Comparison of ENCODE assay signal across 17 cellular contexts in the genomic region with DNA sequence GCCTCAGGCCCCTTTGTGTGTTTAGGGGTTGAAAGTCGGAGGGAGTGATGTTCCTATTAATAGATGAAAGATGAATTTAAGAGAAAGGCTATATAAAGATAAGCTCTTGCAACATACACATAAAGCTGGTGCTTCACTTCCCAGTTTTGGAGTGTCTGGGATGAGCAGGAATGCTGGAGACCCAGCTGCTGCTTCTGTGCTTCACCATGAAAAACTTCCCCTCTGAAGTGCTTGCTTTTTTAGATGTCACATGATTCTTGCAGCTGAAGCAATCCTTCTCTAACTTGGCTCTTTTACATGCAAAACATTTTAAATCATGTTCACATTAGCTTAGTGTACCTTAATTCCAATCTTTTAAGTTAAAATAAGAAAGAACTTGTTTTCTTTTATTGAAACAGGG. TPM values are rescaled to one million over a fixed set of nuclear protein-coding genes. Genes with fewer than 3 reads are reported as not detected.
A peak's percentile ranks its signal among the peaks of the same experiment; 100 is the strongest.
DNase-seq lines count a peak whose midpoint lies in the region; ATAC-seq, FAIRE-seq and TF ChIP-seq lines count a peak whose summit lies in the region.
"Had no signal": no experiment of that assay in that cellular context is flagged by ENCODE, and none has a peak within 500 bp of the region (broad histone marks: within the 10 kb centered on the region; RNA-seq: fewer than 3 reads in every experiment).

No MANE protein-coding gene starts in this region.

- H3K9me1 ChIP-seq in endothelial cell of umbilical vein (replicated peaks; ENCODE audit: control insufficient read depth, extremely low read depth, insufficient read depth, low read length): no peaks in the 10 kb centered on the region

- no peak overlapping the region for H3K9ac ChIP-seq in endothelial cell of umbilical vein (replicated peaks; ENCODE audit: extremely low read depth, insufficient read depth, low read length)
- H3K9ac ChIP-seq in MM.1S (ENCODE audit: low read length): no peak overlapping the region
- H3K9ac ChIP-seq: GM23248 had no signal

- CTCF ChIA-PET in endothelial cell of umbilical vein (lab: Charles Lee): interaction anchor here (0.9 to 1.8 kb wide), 3 partner anchors 10 to 96 kb away, joined by 3 to 9 read pairs (median 6); no protein-coding TSS in a partner anchor

- H2AFZ ChIP-seq in endothelial cell of umbilical vein (ENCODE audit: low read depth, low read length): no peak overlapping the region
- H2AFZ ChIP-seq in MM.1S (ENCODE audit: low read length): no peak overlapping the region
- H2AFZ ChIP-seq: GM23248 had no signal

- no peaks in the 10 kb centered on the region for H3K36me3 ChIP-seq in endothelial cell of umbilical vein (ENCODE audit: control insufficient read depth in 2 of 2, extremely low read depth in 1 of 2, insufficient read depth in 2 of 2, low read length in 2 of 2)
- H3K36me3 ChIP-seq in aorta (ENCODE audit: control insufficient read depth in 1 of 2, insufficient read depth in 2 of 2, low read length in 1 of 2): no peaks in the 10 kb centered on the region
- no peaks in the 10 kb centered on the region for H3K36me3 ChIP-seq in MM.1S (replicated peaks; ENCODE audit: insufficient read depth, low read length)

- BruUV-seq in endothelial cell of umbilical vein (replicated peaks; lab: Mats Ljungman, UMichigan): no TSS peak

- H3K4me3 Mint-ChIP-seq in nephron: peak overlapping the region in 1 of 3 experiments; percentile 47
- H3K4me3 Mint-ChIP-seq: CD4-positive, CD25-positive, alpha-beta regulatory T cell had no signal

- peaks cover 8% of the 10 kb centered on the region for H3K9me3 Mint-ChIP-seq in nephron

- H3K4me3 ChIP-seq in endothelial cell of umbilical vein (replicated peaks in 1 of 3; ENCODE audit: insufficient read depth in 1 of 3, low read depth in 1 of 3, low read length in 3 of 3) (no peak overlapping the region), aorta (ENCODE audit: low read length in 2 of 2) (no peak overlapping the region), MM.1S (ENCODE audit: low read length) (no peak overlapping the region)
- H3K4me3 ChIP-seq: GM23248, K562 had no signal

- no peaks in the 10 kb centered on the region for H4K20me1 ChIP-seq in endothelial cell of umbilical vein (replicated peaks; ENCODE audit: control insufficient read depth, extremely low read depth, insufficient read depth, low read length)
- H4K20me1 ChIP-seq in MM.1S (ENCODE audit: insufficient read depth, low read length): no peaks in the 10 kb centered on the region

- peaks cover 8% of the 10 kb centered on the region for H3K36me3 Mint-ChIP-seq in nephron (ENCODE audit: low read depth)
- H3K36me3 Mint-ChIP-seq: CD4-positive, CD25-positive, alpha-beta regulatory T cell had no signal

- no peak for TF ChIP-seq POLR2A in endothelial cell of umbilical vein (IDR thresholded peaks at IDR 0.05; ENCODE audit: low read depth, low read length)

- no peak for FAIRE-seq in endothelial cell of umbilical vein (lab: Jason Lieb, UNC)
- FAIRE-seq: G401.6, K562 had no signal

- 27 to 41% methylated on average over 1 of the region's 1 CpG for WGBS in aorta, 2 donors

- peak overlapping the region; percentile 94 to 99 (median 95) for H3K27ac Mint-ChIP-seq in nephron
- H3K27ac Mint-ChIP-seq: CD4-positive, CD25-positive, alpha-beta regulatory T cell had no signal

- peaks cover 0 to 4% of the 10 kb centered on the region in 2 experiments for H3K27me3 ChIP-seq in endothelial cell of umbilical vein (ENCODE audit: control insufficient read depth in 2 of 2, insufficient read depth in 2 of 2, low read length in 2 of 2)
- no peaks in the 10 kb centered on the region for H3K27me3 ChIP-seq in aorta (ENCODE audit: control insufficient read depth in 1 of 2, insufficient read depth in 2 of 2, low read length in 1 of 2)
- H3K27me3 ChIP-seq in MM.1S (replicated peaks; ENCODE audit: insufficient read depth, low read length): no peaks in the 10 kb centered on the region

- DNase-seq in NCI-H510A treated with DMSO at 0.1 percent for 48 hours (lab: John Stamatoyannopoulos, UW): peak; percentile 38
- no peak for DNase-seq in NCI-H510A (lab: John Stamatoyannopoulos, UW)
- peak; percentile 27 for DNase-seq in endothelial cell of umbilical vein (ENCODE audit: low read depth, low spot score)
- no peak for DNase-seq in aorta
- DNase-seq in MM.1S: no peak
- no peak for DNase-seq in NCI-H774 (lab: John Stamatoyannopoulos, UW)
- DNase-seq: AML-193; CD4-positive, CD25-positive, alpha-beta regulatory T cell; GM23248; NCI-H146; NCI-H2171; SIG-M5 had no signal

- ATAC-seq in aorta (ENCODE audit: low FRiP score): peak; percentile 21
- ATAC-seq in GM18502 (IDR thresholded peaks at IDR 0.05; ENCODE audit: poor library complexity, unreplicated experiment): no peak
- ATAC-seq: K562 had no signal

- H3F3A ChIP-seq in MM.1S (ENCODE audit: insufficient read depth, low read length): peaks cover 5% of the 10 kb centered on the region; the same call in 1 of the 2 replicates

- H3K27ac ChIP-seq in endothelial cell of umbilical vein (ENCODE audit: insufficient read depth, low read depth, low read length) (no peak overlapping the region), aorta (ENCODE audit: low read depth in 1 of 2, low read length in 2 of 2) (no peak overlapping the region), MM.1S (ENCODE audit: low read length) (no peak overlapping the region)
- H3K27ac ChIP-seq: GM23248, HL-60 had no signal

- no peak overlapping the region for H3K4me2 ChIP-seq in endothelial cell of umbilical vein (ENCODE audit: insufficient read depth, low read length)
- no peak overlapping the region for H3K4me2 ChIP-seq in MM.1S (ENCODE audit: low read depth, low read length)

- no peaks in the 10 kb centered on the region for H3K9me3 ChIP-seq in endothelial cell of umbilical vein (replicated peaks; ENCODE audit: control insufficient read depth, insufficient read depth, low read length)
- H3K9me3 ChIP-seq in aorta (ENCODE audit: control insufficient read depth, low read length): no peaks in the 10 kb centered on the region
- no peaks in the 10 kb centered on the region for H3K9me3 ChIP-seq in MM.1S (replicated peaks; ENCODE audit: insufficient read depth, low read length)

- intact Hi-C loops in endothelial cell of umbilical vein (cut with micrococcal nuclease): no loop called here
- intact Hi-C loops in aorta (cut with DNase I): loop anchor here in 1 of 2 donors (5.0 kb wide), 1 partner anchor 125 kb away; no protein-coding TSS in a partner anchor

- no peaks in the 10 kb centered on the region for H3K9me2 ChIP-seq in MM.1S (replicated peaks; ENCODE audit: insufficient read depth, low read length)

- dilution Hi-C loops in endothelial cell of umbilical vein (cut with MboI; ENCODE audit: extremely low pct_ligation_motif_present, low sequenced_read_pairs): no loop called here

- H3K4me1 Mint-ChIP-seq in nephron: peaks cover 64% of the 10 kb centered on the region
- H3K4me1 Mint-ChIP-seq: CD4-positive, CD25-positive, alpha-beta regulatory T cell had no signal

- no peaks in the 10 kb centered on the region for H3K4me1 ChIP-seq in endothelial cell of umbilical vein (ENCODE audit: control insufficient read depth, extremely low read depth, insufficient read depth, low read length)
- H3K4me1 ChIP-seq in aorta (ENCODE audit: control insufficient read depth in 1 of 2, insufficient read depth in 2 of 2, low read length in 2 of 2): no peaks in the 10 kb centered on the region
- H3K4me1 ChIP-seq in MM.1S (ENCODE audit: low read length): peaks cover 12% of the 10 kb centered on the region

- no peaks in the 10 kb centered on the region for H3K27me3 Mint-ChIP-seq in nephron (ENCODE audit: low read depth)
- H3K27me3 Mint-ChIP-seq: CD4-positive, CD25-positive, alpha-beta regulatory T cell had no signal

- TF ChIP-seq CTCF in endothelial cell of umbilical vein (IDR thresholded peaks at IDR 0.05; ENCODE audit: extremely low read depth in 1 of 2, insufficient read depth in 1 of 2, low read depth in 1 of 2, low read length in 2 of 2) (no peak), nephron (IDR thresholded peaks at IDR 0.05; ENCODE audit: unreplicated experiment in 3 of 3) (no peak), MM.1S (IDR thresholded peaks at IDR 0.05; ENCODE audit: low read length) (no peak)

- POLR2A ChIA-PET in endothelial cell of umbilical vein (lab: Charles Lee): no interaction called here

- H3K79me2 ChIP-seq in endothelial cell of umbilical vein (ENCODE audit: control insufficient read depth, insufficient read depth, low read length) (no peaks in the 10 kb centered on the region), MM.1S (ENCODE audit: low read length) (no peaks in the 10 kb centered on the region)

TF ChIP-seq in endothelial cell of umbilical vein, 7 proteins besides CTCF, POLR2A, EP300 and RAD21:
- TF ChIP-seq FOS (IDR thresholded peaks at IDR 0.05; ENCODE audit: borderline replicate concordance, insufficient read depth, low read length): no peak
- TF ChIP-seq MAX (IDR thresholded peaks at IDR 0.05; ENCODE audit: insufficient read depth, insufficient read length): no peak
- no peak for TF ChIP-seq MYC (IDR thresholded peaks at IDR 0.05; ENCODE audit: low read depth, low read length)
- TF ChIP-seq EZH2 (IDR thresholded peaks at IDR 0.05; ENCODE audit: borderline replicate concordance, low read depth, low read length, severe bottlenecking): no peak
- TF ChIP-seq JUN (IDR thresholded peaks at IDR 0.05; ENCODE audit: borderline replicate concordance, insufficient read depth, insufficient read length, low read depth): no peak
- TF ChIP-seq GATA2 (IDR thresholded peaks at IDR 0.05; ENCODE audit: insufficient read depth, insufficient read length, low read depth, low read length): no peak
- TF ChIP-seq POLR2AphosphoS5 (IDR thresholded peaks at IDR 0.05; ENCODE audit: insufficient read depth, low read depth, low read length): no peak

RNA-seq across cellular contexts. Expression of gene SNCAIP, which starts 19.7 kb away (rescaled TPM):
- total RNA-seq in endothelial cell of umbilical vein: 35.9 and 42.0 TPM in 2 replicates
- polyA plus RNA-seq in endothelial cell of umbilical vein: 12.0 and 13.1 TPM in 2 replicates
- polyA plus RNA-seq in endothelial cell of umbilical vein (2011; cell fraction: cytosol; rRNA removed): 11.0 and 12.7 TPM in 2 replicates
- 68.8 and 74.4 TPM in 2 replicates for polyA plus RNA-seq in endothelial cell of umbilical vein (2011; cell fraction: nucleus; rRNA removed)
- 1.0 and 2.6 TPM in 2 replicates for polyA plus RNA-seq in endothelial cell of umbilical vein (2012)
- polyA minus RNA-seq in endothelial cell of umbilical vein: 32.4 and 36.1 TPM in 2 replicates
- polyA minus RNA-seq in endothelial cell of umbilical vein (2011; cell fraction: cytosol; rRNA and poly(A)+ RNA removed): not detected
- 69.7 and 76.6 TPM in 2 replicates for polyA minus RNA-seq in endothelial cell of umbilical vein (2011; cell fraction: nucleus; rRNA and poly(A)+ RNA removed)
- total RNA-seq in aorta: 10 to 100 TPM in 1 of 2 donors, 1 to 10 TPM in 1; 9.7 to 14.7 TPM
- polyA plus RNA-seq in aorta: 1 to 10 TPM; 3.6 to 8.4 TPM
- total RNA-seq: CD4-positive, CD25-positive, alpha-beta regulatory T cell; K562 had no signal
- polyA plus RNA-seq: CD4-positive, CD25-positive, alpha-beta regulatory T cell had no signal

Comparison
In these comparisons a context has a peak if more than half of its experiments do, and no peak if none do; other contexts are left out.
1. DNase-seq: peak in NCI-H510A treated with DMSO at 0.1 percent for 48 hours (single experiment) and endothelial cell of umbilical vein (single experiment); none in NCI-H510A (single experiment), aorta (0 of 2), MM.1S (single experiment) and NCI-H774 (single experiment).